8 cellular contexts compared by ENCODE assay signal in the genomic region with DNA sequence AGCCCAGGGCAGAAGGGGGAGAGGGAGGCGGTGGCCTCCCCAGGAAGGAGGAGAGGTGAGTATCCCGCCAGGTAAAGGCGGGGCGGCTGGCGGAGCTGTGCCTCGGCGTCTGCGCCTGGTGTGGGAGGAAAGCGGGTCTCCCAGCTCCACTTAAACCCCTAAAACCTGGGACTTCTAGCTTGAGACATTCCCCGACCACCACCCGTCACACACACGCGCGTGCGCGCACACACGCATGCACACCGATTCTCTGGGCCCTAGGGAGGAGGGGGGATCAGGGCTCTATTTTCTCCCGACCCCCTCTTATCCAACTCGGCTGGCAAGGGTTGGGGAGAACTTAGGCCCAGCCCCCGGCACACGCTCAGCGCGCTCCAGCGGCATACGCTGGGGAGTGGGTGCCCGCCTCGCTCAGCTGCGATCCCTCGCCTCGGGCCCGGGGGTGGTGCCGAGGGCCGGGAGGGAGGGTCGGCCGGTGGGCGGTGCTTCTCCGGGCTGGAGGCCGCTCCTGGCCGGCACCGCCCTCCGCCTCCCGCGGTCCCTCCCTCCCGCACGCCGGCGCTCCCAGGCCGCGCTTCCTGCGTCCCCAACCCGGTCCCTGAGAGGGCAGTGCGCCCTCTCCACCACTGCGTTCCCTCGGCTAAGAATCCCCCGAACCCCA. TPM values are rescaled to one million over a fixed set of nuclear protein-coding genes. Genes with fewer than 3 reads are reported as not detected.
A peak's percentile ranks its signal among the peaks of the same experiment; 100 is the strongest.
DNase-seq lines count a peak whose midpoint lies in the region; ATAC-seq, FAIRE-seq and TF ChIP-seq lines count a peak whose summit lies in the region.

A gene with protein sequence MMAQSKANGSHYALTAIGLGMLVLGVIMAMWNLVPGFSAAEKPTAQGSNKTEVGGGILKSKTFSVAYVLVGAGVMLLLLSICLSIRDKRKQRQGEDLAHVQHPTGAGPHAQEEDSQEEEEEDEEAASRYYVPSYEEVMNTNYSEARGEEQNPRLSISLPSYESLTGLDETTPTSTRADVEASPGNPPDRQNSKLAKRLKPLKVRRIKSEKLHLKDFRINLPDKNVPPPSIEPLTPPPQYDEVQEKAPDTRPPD (plus strand): TSS at position 564 of the 658 bp plus-strand sequence. CDS start 61,341 bp downstream, outside the sequence.

- peak within 1 kb of the TSS; percentile 72 for H3K27ac ChIP-seq in 22Rv1
- no peak within 1 kb of the TSS for H3K27ac ChIP-seq in K562 (ENCODE audit: extremely low read depth, low read depth, low read length)

- no peak for TF ChIP-seq POLR2A in K562 (conservative IDR thresholded peaks at IDR 0.05)

- H2AFZ ChIP-seq in K562 (ENCODE audit: low read depth, low read length), result peak within 1 kb of the TSS; percentile 55

- ATAC-seq in K562, result peak; percentile 68
- no peak for ATAC-seq in HG03439 (IDR thresholded peaks at IDR 0.05; ENCODE audit: unreplicated experiment)
- no peak for ATAC-seq in GM18520 (IDR thresholded peaks at IDR 0.05; ENCODE audit: unreplicated experiment)

- no peaks in the 10 kb centered on the region for H3K79me2 ChIP-seq in K562 (ENCODE audit: control insufficient read depth, insufficient read depth, low read length)

- no peaks in the 10 kb centered on the region for H3K9me1 ChIP-seq in K562 (ENCODE audit: control insufficient read depth, insufficient read depth, low read length)

- H3K4me2 ChIP-seq in K562 (ENCODE audit: insufficient read depth, low read length), result peak within 1 kb of the TSS; percentile 51

- BruUV-seq in K562 (replicated peaks; lab: Mats Ljungman, UMichigan), result no TSS peak

- H3K36me3 ChIP-seq in GM06990 (ENCODE audit: control insufficient read depth, insufficient read depth, low read length) (no peaks in the 10 kb centered on the region), K562 (ENCODE audit: control insufficient read depth, insufficient read depth, low read length) (no peaks in the 10 kb centered on the region)

- peaks cover 1% of the 10 kb centered on the region; the same call in 1 of the 2 replicates for H3K27me3 ChIP-seq in GM06990 (replicated peaks; ENCODE audit: control insufficient read depth, insufficient read depth, low read length)
- H3K27me3 ChIP-seq in K562 (ENCODE audit: control insufficient read depth in 2 of 2, insufficient read depth in 2 of 2, low read length in 2 of 2), result peaks cover 19 to 82% of the 10 kb centered on the region in 2 experiments

- H3K4me1 ChIP-seq in K562 (replicated peaks in 1 of 2; ENCODE audit: control insufficient read depth in 2 of 2, insufficient read depth in 2 of 2, low read length in 2 of 2), result peaks cover 6 to 26% of the 10 kb centered on the region in 2 experiments

- 0 out of 2 replicates have a peak, but pooled peaks cover 6% of the 10 kb centered on the region for H4K20me1 ChIP-seq in K562 (replicated peaks; ENCODE audit: control insufficient read depth, insufficient read depth, low read length)

- in situ Hi-C loops in K562 (cut with MboI), result loop anchor here (5.0 kb wide), 2 partner anchors 104 to 279 kb away; no protein-coding TSS in a partner anchor

- no peak for FAIRE-seq in K562 (lab: Jason Lieb, UNC)

- intact Hi-C loops in K562 (cut with micrococcal nuclease), result loop anchor here (10.0 kb wide), 1 partner anchor 281 kb away; the partner anchor contains the start of gene CTRC

- WGBS in K562 (ENCODE audit: insufficient coverage, low coverage, missing lambda C conversion rate), result 4% methylated on average over 31 of the region's 56 CpGs

- DNase-seq in GM06990 (ENCODE audit: extremely low read depth, insufficient read length), result no peak
- peak; percentile 76 to 93 for DNase-seq in NCI-H526 (lab: John Stamatoyannopoulos, UW)
- DNase-seq in K562 (ENCODE audit: extremely low read depth in 1 of 4, low spot score in 3 of 4), result peak; percentile 52 to 87 (median 71)
- no peak for DNase-seq in retinal pigment epithelial cell (ENCODE audit: low read depth)

- peak within 1 kb of the TSS in 1 of 2 experiments; percentile 75; a peak in 3 of 4 replicates for H3K9ac ChIP-seq in K562 (ENCODE audit: insufficient read depth in 1 of 2, low read depth in 2 of 2, low read length in 2 of 2)

- POLR2A ChIA-PET in K562 (lab: Yijun Ruan, JAX), result interaction anchor here (0.6 to 1.8 kb wide), 4 partner anchors 12 to 274 kb away, joined by 3 to 6 read pairs (median 4); no protein-coding TSS in a partner anchor

- no peaks in the 10 kb centered on the region for H3K9me3 ChIP-seq in K562 (replicated peaks; ENCODE audit: control insufficient read depth, insufficient read depth, low read depth, low read length)

- TF ChIP-seq CTCF in 22Rv1 (IDR thresholded peaks at IDR 0.05) (no peak), GM06990 (IDR thresholded peaks at IDR 0.05; ENCODE audit: insufficient read depth, low read length, poor library complexity, severe bottlenecking) (no peak), K562 (IDR thresholded peaks at IDR 0.05 in 2 of 3, conservative IDR thresholded peaks at IDR 0.05 in 1 of 3; ENCODE audit: insufficient read depth in 2 of 3, low read depth in 1 of 3, low read length in 3 of 3) (no peak), retinal pigment epithelial cell (conservative IDR thresholded peaks at IDR 0.05; ENCODE audit: low read depth, low read length) (no peak)

- H3K4me3 ChIP-seq in GM06990 (replicated peaks; ENCODE audit: low read depth, low read length), result peak within 1 kb of the TSS; percentile 32
- H3K4me3 ChIP-seq in K562, result peak within 1 kb of the TSS; percentile 23
- H3K4me3 ChIP-seq in iPS-11a (ENCODE audit: low read depth, low read length), result peak within 1 kb of the TSS; percentile 65
- peak within 1 kb of the TSS; percentile 58 for H3K4me3 ChIP-seq in retinal pigment epithelial cell (ENCODE audit: low read length)

- no peak for TF ChIP-seq EP300 in K562 (IDR thresholded peaks at IDR 0.05; ENCODE audit: low read length)

- CTCF ChIA-PET in K562 (lab: Yijun Ruan, JAX; ENCODE audit: low intra/inter-chr PET ratio), result no interaction called here

- TF ChIP-seq RAD21 in K562 (CRISPR knock-in tag; conservative IDR thresholded peaks at IDR 0.05 in 1 of 2, IDR thresholded peaks at IDR 0.05 in 1 of 2), result no peak

TF ChIP-seq in K562, 482 proteins besides CTCF, POLR2A, EP300 and RAD21 (continues in another document):
- peak; percentile 51 to 52 for TF ChIP-seq NRF1 (conservative IDR thresholded peaks at IDR 0.05 in 1 of 2, IDR thresholded peaks at IDR 0.05 in 1 of 2)
- no peak for TF ChIP-seq CBFA2T3 (IDR thresholded peaks at IDR 0.05)
- TF ChIP-seq, protein P1, sequence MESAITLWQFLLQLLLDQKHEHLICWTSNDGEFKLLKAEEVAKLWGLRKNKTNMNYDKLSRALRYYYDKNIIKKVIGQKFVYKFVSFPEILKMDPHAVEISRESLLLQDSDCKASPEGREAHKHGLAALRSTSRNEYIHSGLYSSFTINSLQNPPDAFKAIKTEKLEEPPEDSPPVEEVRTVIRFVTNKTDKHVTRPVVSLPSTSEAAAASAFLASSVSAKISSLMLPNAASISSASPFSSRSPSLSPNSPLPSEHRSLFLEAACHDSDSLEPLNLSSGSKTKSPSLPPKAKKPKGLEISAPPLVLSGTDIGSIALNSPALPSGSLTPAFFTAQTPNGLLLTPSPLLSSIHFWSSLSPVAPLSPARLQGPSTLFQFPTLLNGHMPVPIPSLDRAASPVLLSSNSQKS (CRISPR knock-in tag; IDR thresholded peaks at IDR 0.05), result no peak
- TF ChIP-seq ZNF592 (IDR thresholded peaks at IDR 0.05), result no peak

RNA-seq across cellular contexts. Expression of the gene that starts here (rescaled TPM):
- not detected in 2 replicates for total RNA-seq in K562 (2011; cell fraction: chromatin; rRNA removed; ENCODE audit: low replicate concordance)
- 0.50 and 0.53 TPM in 2 replicates for total RNA-seq in K562 (2011; cell fraction: nucleolus; rRNA removed)
- total RNA-seq in K562 (2011; cell fraction: nucleoplasm; rRNA removed), result 0.37 TPM in 1 of 2 replicates, not detected in the other
- total RNA-seq in K562 (2014; rRNA removed), result 0.95 and 1.1 TPM in 2 replicates
- 0.16 and 0.55 TPM in 2 replicates for total RNA-seq in K562 (2014; rRNA removed; fragmentation: Illumina TruSeq; extraction: Trizol)
- 0.58 and 0.64 TPM in 2 replicates for total RNA-seq in K562 (2015; rRNA removed; fragmentation: Illumina TruSeq; extraction: Trizol)
- 0.80 and 1.0 TPM in 2 replicates for total RNA-seq in K562 (2021)
- polyA plus RNA-seq in K562 (2011; rRNA removed), result 0.13 and 0.49 TPM in 2 replicates
- polyA plus RNA-seq in K562 (2011; cell fraction: cytosol; rRNA removed), result 0.33 and 0.47 TPM in 2 replicates
- polyA plus RNA-seq in K562 (2011; cell fraction: nucleus; rRNA removed), result 0.21 and 0.34 TPM in 2 replicates
- polyA plus RNA-seq in K562 (2012), result 1.5 and 1.7 TPM in 2 replicates
- 0.88 and 0.94 TPM in 2 replicates for polyA plus RNA-seq in K562 (2014; fragmentation: Illumina TruSeq; extraction: Trizol)
- under 1 TPM; 0.06 to 0.07 TPM for polyA plus RNA-seq in K562 (2014; fragmentation: Nextera tagmentation; extraction: Ambion mirVana)
- polyA plus RNA-seq in K562 (2014; rRNA removed), result 0.62 and 1.4 TPM in 2 replicates
- polyA minus RNA-seq in K562 (2011; rRNA and poly(A)+ RNA removed), result 0.15 TPM in 1 of 2 replicates, not detected in the other
- 0.73 TPM in 1 of 2 replicates, not detected in the other for polyA minus RNA-seq in K562 (2011; cell fraction: cytosol; rRNA and poly(A)+ RNA removed)
- polyA minus RNA-seq in K562 (2011; cell fraction: nucleus; rRNA and poly(A)+ RNA removed), result 0.44 TPM in 1 of 2 replicates, not detected in the other

Comparison
In these comparisons a context has a peak if more than half of its experiments do, and no peak if none do; other contexts are left out.
1. DNase-seq: peak in NCI-H526 (2 of 2) and K562 (4 of 4); none in GM06990 (single experiment) and retinal pigment epithelial cell (single experiment).
2. Peak in every context shown above with its lines, with median percentiles within 50 percentile points of each other: H3K4me3 ChIP-seq.